Comparison of ENCODE assay signal across 26 cellular contexts in genomic region chr2:191754103-191754502, GRCh38.
A peak's percentile ranks its signal among the peaks of the same experiment; 100 is the strongest.
DNase-seq lines count a peak whose midpoint lies in the region; ATAC-seq, FAIRE-seq and TF ChIP-seq lines count a peak whose summit lies in the region.
"Had no signal": no experiment of that assay in that cellular context is flagged by ENCODE, and none has a peak within 500 bp of the region (broad histone marks: within the 10 kb centered on the region; RNA-seq: fewer than 3 reads in every experiment).

No MANE protein-coding gene starts in this region.

- H3K27ac ChIP-seq in stomach (no peak overlapping the region), heart left ventricle (no peak overlapping the region)
- H3K27ac ChIP-seq: A549; BLaER1 treated with 17β-estradiol and CSF1 and Interleukin-3, amounts not matched to agents 10 nM and 100 nM had no signal

- peak; percentile 69 for DNase-seq in LNCaP clone FGC (ENCODE audit: low read depth)
- peak; percentile 29 for DNase-seq in NCI-H2029 treated with DMSO at 0.1 percent for 48 hours (lab: John Stamatoyannopoulos, UW)
- peak; percentile 64 for DNase-seq in mucosa of gallbladder (ENCODE audit: low spot score)
- DNase-seq in stomach, result peak; percentile 38
- DNase-seq in GM12891 (ENCODE audit: insufficient read length, low spot score), result no peak
- no peak for DNase-seq in islet precursor cell
- DNase-seq in heart left ventricle, result no peak
- DNase-seq: 8988T; ACHN; AML-193; BE2C; CD4-positive, alpha-beta T cell; CD8-positive, alpha-beta memory T cell; DMS 273 treated with DMSO at 0.1 percent for 48 hours; DMS79; EL; GDM1; GOT3; HFFc6 had no signal

- intact Hi-C loops in stomach (cut with DNase I; ENCODE audit: low total_unique reads), result no loop called here
- intact Hi-C loops in heart left ventricle (cut with DNase I), result no loop called here

- H3K9me3 ChIP-seq in stomach, result no peaks in the 10 kb centered on the region
- no peaks in the 10 kb centered on the region for H3K9me3 ChIP-seq in heart left ventricle
- H3K9me3 ChIP-seq: A549; BE2C; BLaER1 treated with 17β-estradiol and CSF1 and Interleukin-3, amounts not matched to agents 10 nM and 100 nM; HAP-1 had no signal

- H3K27me3 ChIP-seq in stomach (no peaks in the 10 kb centered on the region), heart left ventricle (peaks cover 0 to 5% (median 0%) of the 10 kb centered on the region in 9 donors)
- H3K27me3 ChIP-seq: BE2C; BLaER1 treated with 17β-estradiol and CSF1 and Interleukin-3, amounts not matched to agents 10 nM and 100 nM had no signal

- TF ChIP-seq EP300 in stomach (IDR thresholded peaks at IDR 0.05), result no peak

- H3K4me1 ChIP-seq in stomach (peaks cover 0 to 6% (median 0%) of the 10 kb centered on the region in 4 donors), heart left ventricle (no peaks in the 10 kb centered on the region)
- H3K4me1 ChIP-seq: HAP-1 had no signal

- TF ChIP-seq POLR2A in stomach (IDR thresholded peaks at IDR 0.05), result no peak
- no peak for TF ChIP-seq POLR2A in GM12891 (IDR thresholded peaks at IDR 0.05; ENCODE audit: low read depth, low read length)
- TF ChIP-seq POLR2A in heart left ventricle (IDR thresholded peaks at IDR 0.05), result no peak

- no peaks in the 10 kb centered on the region for H3K36me3 ChIP-seq in stomach
- no peaks in the 10 kb centered on the region for H3K36me3 ChIP-seq in heart left ventricle
- H3K36me3 ChIP-seq: BE2C; BLaER1 treated with 17β-estradiol and CSF1 and Interleukin-3, amounts not matched to agents 10 nM and 100 nM; HAP-1 had no signal

- WGBS in stomach, 5 donors, result 28 to 67% (median 56%) methylated on average over 3 of the region's 3 CpGs
- WGBS in heart left ventricle, 4 donors, result 76 to 86% (median 81%) methylated on average over 3 of the region's 3 CpGs

- no peak for FAIRE-seq in GM12891 (lab: Jason Lieb, UNC)
- FAIRE-seq: A549, D721Med, GM12878, GM18507, H54 had no signal

- H3K4me3 ChIP-seq in LNCaP clone FGC (ENCODE audit: low read depth, low read length), result no peak overlapping the region
- H3K4me3 ChIP-seq in stomach, result no peak overlapping the region
- H3K4me3 ChIP-seq in heart left ventricle, result no peak overlapping the region
- H3K4me3 ChIP-seq: A549; BLaER1 treated with 17β-estradiol and CSF1 and Interleukin-3, amounts not matched to agents 10 nM and 100 nM; GM12878; HAP-1 had no signal

- no peak for TF ChIP-seq CTCF in LNCaP clone FGC (IDR thresholded peaks at IDR 0.05; ENCODE audit: control insufficient read depth, extremely low read depth, insufficient read depth)
- no peak for TF ChIP-seq CTCF in stomach (IDR thresholded peaks at IDR 0.05)
- no peak for TF ChIP-seq CTCF in heart left ventricle (IDR thresholded peaks at IDR 0.05)

- ATAC-seq in heart left ventricle, result no peak
- ATAC-seq: A549, GM12878 had no signal

TF ChIP-seq in GM12891, 5 proteins besides CTCF, POLR2A, EP300 and RAD21:
- TF ChIP-seq POLR2AphosphoS5 (IDR thresholded peaks at IDR 0.05; ENCODE audit: low read depth, low read length) (no peak), POU2F2 (IDR thresholded peaks at IDR 0.05; ENCODE audit: low read depth, low read length) (no peak), SPI1 (IDR thresholded peaks at IDR 0.05; ENCODE audit: low read depth, low read length) (no peak), TAF1 (IDR thresholded peaks at IDR 0.05; ENCODE audit: low read depth, low read length) (no peak), PAX5 (IDR thresholded peaks at IDR 0.05; ENCODE audit: insufficient read depth, low read length, severe bottlenecking) (no peak)
TF ChIP-seq in GM12891: peak in this region for 0.

Comparison
In these comparisons a context has a peak if more than half of its experiments do, and no peak if none do; other contexts are left out.
1. DNase-seq: peak in LNCaP clone FGC (single experiment), NCI-H2029 treated with DMSO at 0.1 percent for 48 hours (single experiment), mucosa of gallbladder (single experiment) and stomach (single experiment); none in GM12891 (single experiment), islet precursor cell (single experiment) and heart left ventricle (0 of 5).